Comparison of ENCODE assay signal across 1 cellular context in the genomic region with DNA sequence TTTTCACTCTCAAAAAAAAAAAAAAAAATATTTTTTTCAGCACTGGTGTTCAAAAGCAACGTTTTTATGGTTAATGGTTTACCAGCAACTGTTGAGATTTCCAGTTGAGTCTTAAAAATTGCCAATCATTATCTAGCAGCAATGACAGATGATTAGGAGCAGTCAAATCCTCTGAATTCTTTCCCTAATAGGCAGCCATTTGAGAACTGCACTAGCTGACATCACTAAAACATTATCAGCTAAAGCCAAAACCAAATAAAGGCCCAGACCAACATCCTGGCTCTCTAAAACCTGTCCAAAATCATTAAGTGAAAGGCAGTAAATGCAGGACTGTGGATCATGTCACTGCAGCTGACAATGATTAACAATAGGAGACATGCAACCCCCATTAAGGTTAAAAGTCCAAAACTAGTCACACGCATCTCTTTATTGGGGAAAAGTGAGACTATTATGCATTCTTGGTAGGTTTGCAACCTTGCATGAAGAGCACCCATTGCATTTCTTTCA.
TF ChIP-seq lines count a peak whose summit lies in the region.

No MANE protein-coding gene starts in this region.

TF ChIP-seq in WTC11, 78 proteins besides CTCF, POLR2A, EP300 and RAD21 (continued from another document):
- TF ChIP-seq NR1H2 (CRISPR knock-in tag; IDR thresholded peaks at IDR 0.05) = no peak
- no peak for TF ChIP-seq ZNF281 (CRISPR knock-in tag; IDR thresholded peaks at IDR 0.05)
- TF ChIP-seq ZNF232 (CRISPR knock-in tag; IDR thresholded peaks at IDR 0.05) = no peak
